Comparison of ENCODE assay signal across 9 cellular contexts in genomic region chr1:89945852-89946476, GRCh38. TPM values are rescaled to one million over a fixed set of nuclear protein-coding genes. Genes with fewer than 3 reads are reported as not detected.
DNase-seq lines count a peak whose midpoint lies in the region; ATAC-seq and TF ChIP-seq lines count a peak whose summit lies in the region.
"Had no signal": no experiment of that assay in that cellular context is flagged by ENCODE, and none has a peak within 500 bp of the region (broad histone marks: within the 10 kb centered on the region; RNA-seq: fewer than 3 reads in every experiment).

No MANE protein-coding gene starts in this region.

- no peak overlapping the region for H3K4me2 ChIP-seq in hepatocyte

- H3K9me2 ChIP-seq in hepatocyte (replicated peaks; ENCODE audit: insufficient read depth), result no peaks in the 10 kb centered on the region

- H3K4me3 ChIP-seq in hepatocyte (no peak overlapping the region), ascending aorta (no peak overlapping the region)
- H3K4me3 ChIP-seq: HAP-1 had no signal

- H3K36me3 ChIP-seq in hepatocyte (replicated peaks; ENCODE audit: insufficient read depth, low read depth) (no peaks in the 10 kb centered on the region), ascending aorta (no peaks in the 10 kb centered on the region)
- H3K36me3 ChIP-seq: HAP-1 had no signal

- H3K27me3 ChIP-seq in hepatocyte (no peaks in the 10 kb centered on the region), ascending aorta (no peaks in the 10 kb centered on the region)

- H3K27ac ChIP-seq in hepatocyte (no peak overlapping the region), ascending aorta (no peak overlapping the region)

- DNase-seq in kidney tubule cell (ENCODE audit: low spot score), result peak; percentile 75
- DNase-seq in hepatocyte (ENCODE audit: low spot score), result no peak
- DNase-seq in ascending aorta (ENCODE audit: low spot score in 2 of 2), result no peak
- DNase-seq in NCI-H1048 (lab: John Stamatoyannopoulos, UW), result no peak
- DNase-seq: activated naive CD8-positive, alpha-beta T cell treated with anti-CD3 and anti-CD28 coated beads, Interleukin-2, amount 10 ng/mL, durations not matched to agents 7 days and 5 days had no signal

- intact Hi-C loops in ascending aorta (cut with DNase I), result no loop called here

- no peak overlapping the region for H2AFZ ChIP-seq in hepatocyte

- H3K9me3 ChIP-seq in hepatocyte (ENCODE audit: low read depth) (no peaks in the 10 kb centered on the region), ascending aorta (no peaks in the 10 kb centered on the region)
- H3K9me3 ChIP-seq: HAP-1 had no signal

- H4K20me1 ChIP-seq in hepatocyte (ENCODE audit: insufficient read depth, poor library complexity, severe bottlenecking), result no peaks in the 10 kb centered on the region

- peaks cover 33% of the 10 kb centered on the region for H3K4me1 ChIP-seq in hepatocyte (ENCODE audit: insufficient read depth)
- no peaks in the 10 kb centered on the region for H3K4me1 ChIP-seq in ascending aorta

- no peaks in the 10 kb centered on the region for H3K79me2 ChIP-seq in hepatocyte

- WGBS in hepatocyte (ENCODE audit: low lambda C conversion rate, missing lambda C conversion rate), result 80% methylated on average over 5 of the region's 5 CpGs

- ATAC-seq in GM18873 (IDR thresholded peaks at IDR 0.05; ENCODE audit: low FRiP score, unreplicated experiment), result peak; percentile 83
- peak; percentile 91 for ATAC-seq in GM21786 (IDR thresholded peaks at IDR 0.05; ENCODE audit: unreplicated experiment)
- peak; percentile 92 for ATAC-seq in HG03469 (IDR thresholded peaks at IDR 0.05; ENCODE audit: unreplicated experiment)

- TF ChIP-seq CTCF in hepatocyte (IDR thresholded peaks at IDR 0.05; ENCODE audit: poor library complexity), result no peak
- no peak for TF ChIP-seq CTCF in ascending aorta (IDR thresholded peaks at IDR 0.05)

RNA-seq across cellular contexts. Expression of gene ZNF326, which starts 48.9 kb away (rescaled TPM):
- total RNA-seq in hepatocyte (24.1 and 25.7 TPM in 2 replicates), ascending aorta (0.75 TPM)
- 16.1 and 18.3 TPM in 2 replicates for polyA plus RNA-seq in hepatocyte

Comparison
In these comparisons a context has a peak if more than half of its experiments do, and no peak if none do; other contexts are left out.
1. RNA of gene ZNF326, which starts 48.9 kb away (total RNA-seq): 24.1 to 25.7 TPM in hepatocyte; 0.75 TPM in ascending aorta (single experiment); every median in the first group is over 10 times any median in the second.
2. Peak in every context shown above with its lines, with median percentiles within 50 percentile points of each other: ATAC-seq.